33 cellular contexts compared by ENCODE assay signal in the genomic region with DNA sequence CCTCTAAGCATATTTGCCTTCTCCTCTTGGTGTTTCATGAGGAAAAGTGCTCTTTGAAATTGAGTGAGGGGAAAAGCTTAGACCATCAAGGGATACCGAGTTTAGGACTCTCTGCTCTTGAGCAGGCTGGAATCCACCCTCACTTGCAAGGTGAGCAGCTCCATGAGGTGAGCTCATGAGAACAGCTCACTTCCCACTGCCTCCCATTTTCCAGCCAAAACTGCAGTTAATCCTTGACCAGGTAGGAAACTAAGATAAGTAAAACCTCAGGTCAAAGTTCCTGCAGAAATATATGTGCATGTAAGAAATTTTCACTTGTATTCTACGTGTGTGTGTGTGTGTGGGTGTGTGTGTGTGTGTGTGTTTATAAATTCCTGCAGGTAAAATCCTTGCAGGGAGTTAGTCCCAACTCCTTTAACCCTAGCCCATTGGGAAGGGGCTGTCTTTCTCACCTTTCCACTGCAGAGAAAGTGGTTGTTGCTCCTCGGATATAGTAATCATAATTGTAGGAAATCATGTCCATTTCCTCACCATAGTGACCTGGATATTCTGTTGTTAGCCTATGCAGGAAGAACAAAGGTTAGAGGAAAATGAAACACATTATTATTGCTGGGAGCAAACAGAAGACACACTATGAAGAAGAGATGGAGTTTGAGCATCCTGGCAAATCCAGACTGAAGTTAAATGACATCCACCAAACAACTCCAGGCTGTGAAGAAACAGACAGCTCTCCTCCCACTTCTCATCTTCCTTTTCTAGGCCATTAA. TPM values are rescaled to one million over a fixed set of nuclear protein-coding genes. Genes with fewer than 3 reads are reported as not detected.
"Had no signal": no experiment of that assay in that cellular context is flagged by ENCODE, and none has a peak within 500 bp of the region (broad histone marks: within the 10 kb centered on the region; RNA-seq: fewer than 3 reads in every experiment).

No MANE protein-coding gene starts in this region.

- DNase-seq: activated B cell treated with CpG ODN at 0.5 μM for 24 hours; activated CD4-positive, alpha-beta T cell treated with anti-CD3 and anti-CD28 coated beads for 48 hours; activated CD4-positive, alpha-beta T cell treated with anti-CD3 and anti-CD28 coated beads, Interleukin-2, amount 50 U/mL, for 1 hour; activated CD4-positive, alpha-beta T cell treated with anti-CD3 and anti-CD28 coated beads, Interleukin-2, amount 50 U/mL, for 48 hours; activated CD8-positive, alpha-beta memory T cell treated with anti-CD3 and anti-CD28 coated beads for 24 hours; activated CD8-positive, alpha-beta T cell treated with anti-CD3 and anti-CD28 coated beads for 36 hours; activated effector memory CD4-positive, alpha-beta T cell treated with Interleukin-2 at 50 U/mL for 16 hours; activated gamma-delta T cell treated with Interleukin-2 at 50 U/mL for 16 hours; activated naive CD4-positive, alpha-beta T cell treated with anti-CD3 and anti-CD28 coated beads, Interleukin-2, amount 50 U/mL, for 16 hours; activated naive CD4-positive, alpha-beta T cell treated with Interleukin-2 at 50 U/mL for 16 hours; activated T-cell treated with anti-CD3 and anti-CD28 coated beads, Interleukin-2, amount 50 U/mL, for 4 hours; amniotic stem cell; anterior cingulate cortex; caudate nucleus; effector CD8-positive, alpha-beta T cell; esophagus squamous epithelium; foreskin melanocyte; head of caudate nucleus; T-helper 1 cell; T-helper 17 cell; T1000; WERI-Rb-1 had no signal

- H3K36me3 ChIP-seq: esophagus squamous epithelium, gastroesophageal sphincter, WERI-Rb-1 had no signal

- FAIRE-seq: astrocyte, colon, endometrium, endothelial cell of umbilical vein had no signal

- H3K4me3 Mint-ChIP-seq: activated B cell treated with CpG ODN at 0.5 μM for 24 hours; activated CD8-positive, alpha-beta T cell treated with anti-CD3 and anti-CD28 coated beads for 36 hours; activated naive CD8-positive, alpha-beta T cell; activated T-cell treated with anti-CD3 and anti-CD28 coated beads, Interleukin-2, amount 50 U/mL, for 4 hours; activated T-helper 17 cell treated with anti-CD3 and anti-CD28 coated beads, Interleukin-2, amount 50 U/mL, for 72 hours; T-helper 17 cell; T-helper 2 cell treated with Interferon-gamma antibody and Interleukin-4, amounts not matched to agents 5 μg/mL and 100 μg/mL, for 36 hours had no signal

- H3K27ac ChIP-seq: epithelial cell of prostate, esophagus squamous epithelium, gastroesophageal sphincter, WERI-Rb-1 had no signal

- H3K9me3 Mint-ChIP-seq: activated B cell treated with CpG ODN at 0.5 μM for 24 hours; activated CD8-positive, alpha-beta T cell treated with anti-CD3 and anti-CD28 coated beads for 36 hours; activated T-cell treated with anti-CD3 and anti-CD28 coated beads, Interleukin-2, amount 50 U/mL, for 4 hours; activated T-helper 17 cell treated with anti-CD3 and anti-CD28 coated beads, Interleukin-2, amount 50 U/mL, for 72 hours; T-helper 2 cell treated with Interferon-gamma antibody and Interleukin-4, amounts not matched to agents 5 μg/mL and 100 μg/mL, for 36 hours had no signal

- H3K4me1 ChIP-seq: esophagus squamous epithelium had no signal

- H3K27ac Mint-ChIP-seq: activated B cell treated with CpG ODN at 0.5 μM for 24 hours; activated CD8-positive, alpha-beta T cell treated with anti-CD3 and anti-CD28 coated beads for 36 hours; activated naive CD8-positive, alpha-beta T cell; activated T-helper 17 cell treated with anti-CD3 and anti-CD28 coated beads, Interleukin-2, amount 50 U/mL, for 72 hours; T-helper 17 cell; T-helper 2 cell treated with Interferon-gamma antibody and Interleukin-4, amounts not matched to agents 5 μg/mL and 100 μg/mL, for 36 hours had no signal

- ATAC-seq: activated CD4-positive, CD25-positive, alpha-beta regulatory T cell treated with anti-CD3 and anti-CD28 coated beads, Interleukin-2, amount 50 U/mL, for 24 hours; activated CD8-positive, alpha-beta T cell treated with anti-CD3 and anti-CD28 coated beads for 36 hours; activated T-cell treated with anti-CD3 and anti-CD28 coated beads, Interleukin-2, amount 50 U/mL, for 4 hours; activated T-helper 17 cell treated with anti-CD3 and anti-CD28 coated beads, Interleukin-2, amount 50 U/mL, for 72 hours; gastroesophageal sphincter; T-helper 17 cell had no signal

- H3K27me3 ChIP-seq: esophagus squamous epithelium, gastroesophageal sphincter had no signal

- H3K4me3 ChIP-seq: esophagus squamous epithelium, gastroesophageal sphincter had no signal

- H3K36me3 Mint-ChIP-seq: activated naive CD8-positive, alpha-beta T cell had no signal

- H3K4me1 Mint-ChIP-seq: activated B cell treated with CpG ODN at 0.5 μM for 24 hours; activated T-helper 17 cell treated with anti-CD3 and anti-CD28 coated beads, Interleukin-2, amount 50 U/mL, for 72 hours had no signal

- H3K9me3 ChIP-seq: esophagus squamous epithelium, gastroesophageal sphincter had no signal

RNA-seq across cellular contexts. Expression of gene DPT, which starts 28.3 kb away (rescaled TPM):
- total RNA-seq: activated B cell treated with CpG ODN at 0.5 μM for 24 hours; activated CD8-positive, alpha-beta T cell treated with anti-CD3 and anti-CD28 coated beads for 36 hours; activated T-cell treated with anti-CD3 and anti-CD28 coated beads, Interleukin-2, amount 50 U/mL, for 4 hours; activated T-helper 17 cell treated with anti-CD3 and anti-CD28 coated beads, Interleukin-2, amount 50 U/mL, for 72 hours; astrocyte; dermis microvascular lymphatic vessel endothelial cell; endothelial cell of umbilical vein; T-helper 17 cell had no signal
- polyA plus RNA-seq: endothelial cell of umbilical vein had no signal
